In genomic region chr13:44920013-44920412, GRCh38 we compare ENCODE assay signal across 14 cellular contexts.
DNase-seq lines count a peak whose midpoint lies in the region; ATAC-seq and TF ChIP-seq lines count a peak whose summit lies in the region.
"Had no signal": no experiment of that assay in that cellular context is flagged by ENCODE, and none has a peak within 500 bp of the region (broad histone marks: within the 10 kb centered on the region; RNA-seq: fewer than 3 reads in every experiment).

No MANE protein-coding gene starts in this region.

- peak overlapping the region; percentile 95 for H3K27ac ChIP-seq in left ventricle myocardium inferior (replicated peaks)
- peak overlapping the region in 5 of 12 donors; percentile 91 to 96 (median 95) for H3K27ac ChIP-seq in heart left ventricle
- H3K27ac ChIP-seq in adrenal gland: peak overlapping the region in 3 of 5 donors; percentile 87 to 98 (median 88)
- peak overlapping the region; percentile 90 for H3K27ac ChIP-seq in upper lobe of right lung

- H3K9me3 Mint-ChIP-seq in nephron: no peaks in the 10 kb centered on the region
- H3K9me3 Mint-ChIP-seq: IgD-negative memory B cell had no signal

- H3K27ac Mint-ChIP-seq in nephron: peak overlapping the region; percentile 34 to 75 (median 54)
- H3K27ac Mint-ChIP-seq: IgD-negative memory B cell had no signal

- ATAC-seq in heart left ventricle (no peak), upper lobe of right lung (no peak), GM19463 (IDR thresholded peaks at IDR 0.05; ENCODE audit: unreplicated experiment) (no peak)

- no peaks in the 10 kb centered on the region for H3K27me3 Mint-ChIP-seq in nephron (ENCODE audit: low read depth)
- H3K27me3 Mint-ChIP-seq: IgD-negative memory B cell had no signal

- no peak for TF ChIP-seq CTCF in left ventricle myocardium inferior (IDR thresholded peaks at IDR 0.05; ENCODE audit: borderline replicate concordance)
- TF ChIP-seq CTCF in heart left ventricle (IDR thresholded peaks at IDR 0.05): no peak
- TF ChIP-seq CTCF in adrenal gland (IDR thresholded peaks at IDR 0.05): no peak
- TF ChIP-seq CTCF in nephron (IDR thresholded peaks at IDR 0.05; ENCODE audit: unreplicated experiment in 3 of 3): no peak
- TF ChIP-seq CTCF in upper lobe of right lung (IDR thresholded peaks at IDR 0.05): no peak
- no peak for TF ChIP-seq CTCF in GM20000 (IDR thresholded peaks at IDR 0.05; ENCODE audit: extremely low read depth, missing control alignments)

- H3K36me3 ChIP-seq in left ventricle myocardium inferior: no peaks in the 10 kb centered on the region
- H3K36me3 ChIP-seq in heart left ventricle: no peaks in the 10 kb centered on the region
- no peaks in the 10 kb centered on the region for H3K36me3 ChIP-seq in adrenal gland (replicated peaks in 1 of 2)
- H3K36me3 ChIP-seq in upper lobe of right lung: no peaks in the 10 kb centered on the region

- no peaks in the 10 kb centered on the region for H3K36me3 Mint-ChIP-seq in nephron (ENCODE audit: low read depth)
- H3K36me3 Mint-ChIP-seq: IgD-negative memory B cell had no signal

- H3K4me3 Mint-ChIP-seq in nephron: peak overlapping the region; percentile 56 to 61 (median 56)

- 93 to 98% (median 95%) methylated on average over 2 to 3 of the region's 3 CpGs for WGBS in heart left ventricle, 4 donors
- 87 to 97% (median 96%) methylated on average over 3 of the region's 3 CpGs for WGBS in adrenal gland, 4 donors

- peaks cover 39% of the 10 kb centered on the region for H3K4me1 ChIP-seq in left ventricle myocardium inferior
- peaks cover 0 to 34% (median 24%) of the 10 kb centered on the region in 12 donors for H3K4me1 ChIP-seq in heart left ventricle
- H3K4me1 ChIP-seq in adrenal gland (replicated peaks in 1 of 2): peaks cover 32 to 34% of the 10 kb centered on the region in 2 donors
- peaks cover 26% of the 10 kb centered on the region for H3K4me1 ChIP-seq in upper lobe of right lung

- TF ChIP-seq POLR2A in heart left ventricle (IDR thresholded peaks at IDR 0.05): no peak
- TF ChIP-seq POLR2A in adrenal gland (IDR thresholded peaks at IDR 0.05): no peak

- H3K9me3 ChIP-seq in left ventricle myocardium inferior (replicated peaks) (no peaks in the 10 kb centered on the region), heart left ventricle (no peaks in the 10 kb centered on the region), adrenal gland (replicated peaks in 1 of 3) (no peaks in the 10 kb centered on the region), upper lobe of right lung (no peaks in the 10 kb centered on the region)

- H3K27me3 ChIP-seq in left ventricle myocardium inferior (ENCODE audit: low read depth) (no peaks in the 10 kb centered on the region), heart left ventricle (no peaks in the 10 kb centered on the region), adrenal gland (no peaks in the 10 kb centered on the region), upper lobe of right lung (no peaks in the 10 kb centered on the region)

- H3K4me1 Mint-ChIP-seq in nephron: peaks cover 10% of the 10 kb centered on the region
- H3K4me1 Mint-ChIP-seq: IgD-negative memory B cell had no signal

- no peak overlapping the region for H3K4me3 ChIP-seq in left ventricle myocardium inferior
- no peak overlapping the region for H3K4me3 ChIP-seq in heart left ventricle
- no peak overlapping the region for H3K4me3 ChIP-seq in adrenal gland
- no peak overlapping the region for H3K4me3 ChIP-seq in upper lobe of right lung

- intact Hi-C loops in left ventricle myocardium inferior (cut with micrococcal nuclease): no loop called here
- intact Hi-C loops in heart left ventricle (cut with DNase I): loop anchor here in 1 of 10 donors (5.0 kb wide), 1 partner anchor 47 kb away; no protein-coding TSS in a partner anchor
- intact Hi-C loops in adrenal gland (cut with DNase I): no loop called here
- intact Hi-C loops in upper lobe of right lung (cut with DNase I): no loop called here

- DNase-seq in left ventricle myocardium inferior: no peak
- DNase-seq in heart left ventricle: no peak
- DNase-seq in adrenal gland: peak in 1 of 7 donors; percentile 7
- no peak for DNase-seq in upper lobe of right lung
- DNase-seq in GM20000 (ENCODE audit: low spot score): no peak
- DNase-seq in Kasumi-1 (lab: John Stamatoyannopoulos, UW): no peak
- DNase-seq: activated CD4-positive, alpha-beta T cell treated with anti-CD3 and anti-CD28 coated beads, Interleukin-2, amount 50 U/mL, for 48 hours; activated naive CD4-positive, alpha-beta T cell treated with anti-CD3 and anti-CD28 coated beads, Interleukin-2, amount 50 U/mL, for 16 hours; AML-193; dermis blood vessel endothelial cell; NCI-H2029 treated with DMSO at 0.1 percent for 48 hours had no signal
